ENCODE assay signal across 8 cellular contexts in genomic region chr15:97235285-97235985, GRCh38.
A peak's percentile ranks its signal among the peaks of the same experiment; 100 is the strongest.
DNase-seq lines count a peak whose midpoint lies in the region; ATAC-seq and TF ChIP-seq lines count a peak whose summit lies in the region.

No MANE protein-coding gene starts in this region.

- peak; percentile 57 for TF ChIP-seq CTCF in CD8-positive, alpha-beta T cell (IDR thresholded peaks at IDR 0.05)
- peak; percentile 89 for TF ChIP-seq CTCF in activated CD8-positive, alpha-beta T cell treated with anti-CD3 and anti-CD28 coated beads for 36 hours (IDR thresholded peaks at IDR 0.05)
- TF ChIP-seq CTCF in glutamatergic neuron (IDR thresholded peaks at IDR 0.05; ENCODE audit: partially characterized antibody, unreplicated experiment) = peak; percentile 96

- H3K27ac ChIP-seq in CD8-positive, alpha-beta T cell (ENCODE audit: low read depth, low read length) = no peak overlapping the region

- H3K36me3 ChIP-seq in CD8-positive, alpha-beta T cell (ENCODE audit: insufficient read depth, low read length) = no peaks in the 10 kb centered on the region

- H3K4me1 Mint-ChIP-seq in CD8-positive, alpha-beta T cell (ENCODE audit: low read depth) = no peaks in the 10 kb centered on the region
- H3K4me1 Mint-ChIP-seq in activated CD8-positive, alpha-beta T cell treated with anti-CD3 and anti-CD28 coated beads for 36 hours (ENCODE audit: low read depth) = no peaks in the 10 kb centered on the region
- no peaks in the 10 kb centered on the region for H3K4me1 Mint-ChIP-seq in glutamatergic neuron (ENCODE audit: low read depth, unreplicated experiment)
- peaks cover 5% of the 10 kb centered on the region for H3K4me1 Mint-ChIP-seq in activated T-helper 1 cell treated with anti-CD3 and anti-CD28 coated beads, Interleukin-12 subunit alpha, Interleukin-12 subunit beta, Interleukin-2, Interleukin-4 antibody, amounts not matched to agents 30 ng/mL and 10 ng/mL and 1 ng/mL, durations not matched to agents 14 hours and 24 hours and 36 hours (ENCODE audit: low read depth)

- no peaks in the 10 kb centered on the region for H3K4me1 ChIP-seq in CD8-positive, alpha-beta T cell (ENCODE audit: insufficient read depth, low read length)

- peaks cover 3% of the 10 kb centered on the region for H3K27me3 Mint-ChIP-seq in CD8-positive, alpha-beta T cell (ENCODE audit: low read depth)
- peaks cover 2% of the 10 kb centered on the region for H3K27me3 Mint-ChIP-seq in activated CD8-positive, alpha-beta T cell treated with anti-CD3 and anti-CD28 coated beads for 36 hours
- peaks cover 3% of the 10 kb centered on the region for H3K27me3 Mint-ChIP-seq in glutamatergic neuron (ENCODE audit: unreplicated experiment)
- H3K27me3 Mint-ChIP-seq in activated T-helper 1 cell treated with anti-CD3 and anti-CD28 coated beads, Interleukin-12 subunit alpha, Interleukin-12 subunit beta, Interleukin-2, Interleukin-4 antibody, amounts not matched to agents 30 ng/mL and 10 ng/mL and 1 ng/mL, durations not matched to agents 14 hours and 24 hours and 36 hours (ENCODE audit: insufficient read depth) = no peaks in the 10 kb centered on the region

- CTCF ChIA-PET in CD8-positive, alpha-beta T cell (lab: Charles Lee) = interaction anchor here (1.9 to 2.0 kb wide), 2 partner anchors 10 to 1976 kb away, joined by 9 to 12 read pairs; no protein-coding TSS in a partner anchor
- CTCF ChIA-PET in activated CD8-positive, alpha-beta T cell treated with anti-CD3 and anti-CD28 coated beads for 36 hours (lab: Charles Lee) = interaction anchor here (1.0 to 2.4 kb wide), 2 partner anchors 11 to 1975 kb away, joined by 3 to 9 read pairs; no protein-coding TSS in a partner anchor

- no peak for ATAC-seq in CD8-positive, alpha-beta T cell
- ATAC-seq in GM19395 (IDR thresholded peaks at IDR 0.05; ENCODE audit: unreplicated experiment) = peak; percentile 76
- no peak for ATAC-seq in activated CD8-positive, alpha-beta T cell treated with anti-CD3 and anti-CD28 coated beads for 36 hours
- ATAC-seq in GM21717 (IDR thresholded peaks at IDR 0.05; ENCODE audit: unreplicated experiment) = no peak

- POLR2A ChIA-PET in CD8-positive, alpha-beta T cell (lab: Charles Lee) = no interaction called here
- POLR2A ChIA-PET in activated CD8-positive, alpha-beta T cell treated with anti-CD3 and anti-CD28 coated beads for 36 hours (lab: Charles Lee) = no interaction called here

- no peak overlapping the region for H3K4me3 ChIP-seq in CD8-positive, alpha-beta T cell (ENCODE audit: low read depth, low read length)

- intact Hi-C loops in CD8-positive, alpha-beta T cell (cut with DNase I, micrococcal nuclease) = loop anchor here in 1 of 2 experiments (1.0 to 10.0 kb wide), 2 partner anchors 881 to 1976 kb away; no protein-coding TSS in a partner anchor
- intact Hi-C loops in activated CD8-positive, alpha-beta T cell treated with anti-CD3 and anti-CD28 coated beads for 36 hours (cut with micrococcal nuclease) = no loop called here
- intact Hi-C loops in activated T-helper 1 cell treated with anti-CD3 and anti-CD28 coated beads, Interleukin-12 subunit alpha, Interleukin-12 subunit beta, Interleukin-2, Interleukin-4 antibody, amounts not matched to agents 30 ng/mL and 10 ng/mL and 1 ng/mL, durations not matched to agents 14 hours and 24 hours and 36 hours (cut with micrococcal nuclease) = loop anchor here (5.0 kb wide), 1 partner anchor 878 kb away; no protein-coding TSS in a partner anchor

- no peak overlapping the region for H3K27ac Mint-ChIP-seq in CD8-positive, alpha-beta T cell
- no peak overlapping the region for H3K27ac Mint-ChIP-seq in activated CD8-positive, alpha-beta T cell treated with anti-CD3 and anti-CD28 coated beads for 36 hours
- no peak overlapping the region for H3K27ac Mint-ChIP-seq in glutamatergic neuron (ENCODE audit: unreplicated experiment)
- no peak overlapping the region for H3K27ac Mint-ChIP-seq in activated T-helper 1 cell treated with anti-CD3 and anti-CD28 coated beads, Interleukin-12 subunit alpha, Interleukin-12 subunit beta, Interleukin-2, Interleukin-4 antibody, amounts not matched to agents 30 ng/mL and 10 ng/mL and 1 ng/mL, durations not matched to agents 14 hours and 24 hours and 36 hours

- H3K9me3 Mint-ChIP-seq in CD8-positive, alpha-beta T cell = no peaks in the 10 kb centered on the region
- no peaks in the 10 kb centered on the region for H3K9me3 Mint-ChIP-seq in activated CD8-positive, alpha-beta T cell treated with anti-CD3 and anti-CD28 coated beads for 36 hours
- H3K9me3 Mint-ChIP-seq in glutamatergic neuron (ENCODE audit: unreplicated experiment) = no peaks in the 10 kb centered on the region
- H3K9me3 Mint-ChIP-seq in activated T-helper 1 cell treated with anti-CD3 and anti-CD28 coated beads, Interleukin-12 subunit alpha, Interleukin-12 subunit beta, Interleukin-2, Interleukin-4 antibody, amounts not matched to agents 30 ng/mL and 10 ng/mL and 1 ng/mL, durations not matched to agents 14 hours and 24 hours and 36 hours = no peaks in the 10 kb centered on the region

- H3K4me3 Mint-ChIP-seq in CD8-positive, alpha-beta T cell = no peak overlapping the region
- no peak overlapping the region for H3K4me3 Mint-ChIP-seq in activated CD8-positive, alpha-beta T cell treated with anti-CD3 and anti-CD28 coated beads for 36 hours
- no peak overlapping the region for H3K4me3 Mint-ChIP-seq in glutamatergic neuron (ENCODE audit: unreplicated experiment)
- H3K4me3 Mint-ChIP-seq in activated T-helper 1 cell treated with anti-CD3 and anti-CD28 coated beads, Interleukin-12 subunit alpha, Interleukin-12 subunit beta, Interleukin-2, Interleukin-4 antibody, amounts not matched to agents 30 ng/mL and 10 ng/mL and 1 ng/mL, durations not matched to agents 14 hours and 24 hours and 36 hours = no peak overlapping the region

- H3K9me3 ChIP-seq in CD8-positive, alpha-beta T cell (ENCODE audit: low read length) = no peaks in the 10 kb centered on the region

- H3K36me3 Mint-ChIP-seq in CD8-positive, alpha-beta T cell = no peaks in the 10 kb centered on the region
- no peaks in the 10 kb centered on the region for H3K36me3 Mint-ChIP-seq in activated CD8-positive, alpha-beta T cell treated with anti-CD3 and anti-CD28 coated beads for 36 hours (ENCODE audit: low read depth)
- no peaks in the 10 kb centered on the region for H3K36me3 Mint-ChIP-seq in glutamatergic neuron (ENCODE audit: unreplicated experiment)
- no peaks in the 10 kb centered on the region for H3K36me3 Mint-ChIP-seq in activated T-helper 1 cell treated with anti-CD3 and anti-CD28 coated beads, Interleukin-12 subunit alpha, Interleukin-12 subunit beta, Interleukin-2, Interleukin-4 antibody, amounts not matched to agents 30 ng/mL and 10 ng/mL and 1 ng/mL, durations not matched to agents 14 hours and 24 hours and 36 hours (ENCODE audit: low read depth)

- H3K27me3 ChIP-seq in CD8-positive, alpha-beta T cell (ENCODE audit: insufficient read depth, low read length) = no peaks in the 10 kb centered on the region

- DNase-seq in CD8-positive, alpha-beta T cell = peak in 2 of 7 experiments; percentile 9 to 13
- DNase-seq in NCI-H2107 (lab: John Stamatoyannopoulos, UW) (peak; percentile 10), glutamatergic neuron (peak; percentile 72), putamen (ENCODE audit: low spot score) (peak; percentile 3)
- DNase-seq in activated CD8-positive, alpha-beta T cell treated with anti-CD3 and anti-CD28 coated beads for 36 hours = peak; percentile 38
- DNase-seq in activated T-helper 1 cell treated with anti-CD3 and anti-CD28 coated beads, Interleukin-12 subunit alpha, Interleukin-12 subunit beta, Interleukin-2, Interleukin-4 antibody, amounts not matched to agents 30 ng/mL and 10 ng/mL and 1 ng/mL, durations not matched to agents 14 hours and 24 hours and 36 hours (ENCODE audit: low spot score) = no peak
